ENCODE assay signal across 8 cellular contexts in the genomic region with DNA sequence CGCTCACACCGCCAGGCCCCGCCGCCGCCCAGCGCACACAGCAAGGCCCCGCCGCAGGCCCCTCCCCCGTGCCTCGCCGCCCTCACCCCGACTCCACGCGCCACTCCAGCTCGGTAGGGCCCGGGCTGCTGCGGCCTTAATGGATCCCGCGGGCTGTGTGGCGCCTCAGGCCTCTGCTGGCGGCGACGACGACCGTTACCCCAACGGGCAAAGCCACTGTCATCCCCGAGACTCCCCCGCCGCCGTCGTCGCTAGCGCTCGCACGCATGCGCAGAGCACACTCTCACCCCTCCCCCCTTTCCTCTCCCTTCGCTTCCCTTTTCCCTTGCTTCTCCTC. TPM values are rescaled to one million over a fixed set of nuclear protein-coding genes. Genes with fewer than 3 reads are reported as not detected.
A peak's percentile ranks its signal among the peaks of the same experiment; 100 is the strongest.
DNase-seq lines count a peak whose midpoint lies in the region; ATAC-seq, FAIRE-seq and TF ChIP-seq lines count a peak whose summit lies in the region.

A gene with protein sequence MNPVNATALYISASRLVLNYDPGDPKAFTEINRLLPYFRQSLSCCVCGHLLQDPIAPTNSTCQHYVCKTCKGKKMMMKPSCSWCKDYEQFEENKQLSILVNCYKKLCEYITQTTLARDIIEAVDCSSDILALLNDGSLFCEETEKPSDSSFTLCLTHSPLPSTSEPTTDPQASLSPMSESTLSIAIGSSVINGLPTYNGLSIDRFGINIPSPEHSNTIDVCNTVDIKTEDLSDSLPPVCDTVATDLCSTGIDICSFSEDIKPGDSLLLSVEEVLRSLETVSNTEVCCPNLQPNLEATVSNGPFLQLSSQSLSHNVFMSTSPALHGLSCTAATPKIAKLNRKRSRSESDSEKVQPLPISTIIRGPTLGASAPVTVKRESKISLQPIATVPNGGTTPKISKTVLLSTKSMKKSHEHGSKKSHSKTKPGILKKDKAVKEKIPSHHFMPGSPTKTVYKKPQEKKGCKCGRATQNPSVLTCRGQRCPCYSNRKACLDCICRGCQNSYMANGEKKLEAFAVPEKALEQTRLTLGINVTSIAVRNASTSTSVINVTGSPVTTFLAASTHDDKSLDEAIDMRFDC (minus strand): TSS at position 272 of the 337 bp plus-strand sequence. CDS start 1,222 bp downstream, outside the sequence.

- H3K27me3 ChIP-seq in GM23248 (replicated peaks; ENCODE audit: insufficient read depth) (no peaks in the 10 kb centered on the region), OCI-LY1 (ENCODE audit: insufficient read depth, low read length) (no peaks in the 10 kb centered on the region), H1 (replicated peaks in 1 of 4; ENCODE audit: control insufficient read depth in 3 of 4, extremely low read depth in 1 of 4, insufficient read depth in 3 of 4, low read length in 3 of 4) (no peaks in the 10 kb centered on the region), muscle layer of duodenum (ENCODE audit: low read depth, low read length) (no peaks in the 10 kb centered on the region)

- TF ChIP-seq POLR2A in H1 (IDR thresholded peaks at IDR 0.05; ENCODE audit: control extremely low read depth in 1 of 2, low read depth in 2 of 2, low read length in 2 of 2), result peak in 1 of 2 experiments; percentile 6; a peak in 2 of 3 replicates

- DNase-seq in GM23248 (no peak), H1 (ENCODE audit: low read depth in 1 of 2, low spot score in 2 of 2) (no peak), glomerular visceral epithelial cell (ENCODE audit: extremely low spot score) (no peak), NCI-H226 (no peak)

- POLR2A ChIA-PET in H1 (lab: Charles Lee; ENCODE audit: partially characterized antibody), result interaction anchor here (0.7 to 6.6 kb wide), 26 partner anchors 9 to 812 kb away, joined by 3 to 86 read pairs (median 4); a partner anchor contains a TSS

- H3K4me1 ChIP-seq in GM23248 (ENCODE audit: insufficient read depth), result peaks cover 29% of the 10 kb centered on the region
- H3K4me1 ChIP-seq in OCI-LY1 (ENCODE audit: insufficient read depth, low read length, severe bottlenecking), result peaks cover 35% of the 10 kb centered on the region
- peaks cover 0 to 4% (median 0%) of the 10 kb centered on the region in 4 experiments; a peak in 1 of 7 replicates for H3K4me1 ChIP-seq in H1 (replicated peaks in 1 of 4; ENCODE audit: control insufficient read depth in 3 of 4, insufficient read depth in 4 of 4, low read length in 3 of 4)
- H3K4me1 ChIP-seq in muscle layer of duodenum (ENCODE audit: control insufficient read depth in 1 of 2, insufficient read depth in 2 of 2, low read length in 2 of 2), result peaks cover 11 to 22% of the 10 kb centered on the region in 2 donors

- H3F3A ChIP-seq in GM23248 (ENCODE audit: insufficient read depth) (peaks cover 49% of the 10 kb centered on the region), OCI-LY1 (ENCODE audit: insufficient read depth, low read length) (no peaks in the 10 kb centered on the region)

- H2AK5ac ChIP-seq in H1 (ENCODE audit: low read depth, low read length), result no peak within 1 kb of the TSS

- H3K27ac ChIP-seq in GM23248 (peak within 1 kb of the TSS; percentile 98), OCI-LY1 (ENCODE audit: low read depth, low read length, poor library complexity, severe bottlenecking) (peak within 1 kb of the TSS; percentile 85), H1 (ENCODE audit: low read depth, low read length) (peak within 1 kb of the TSS; percentile 97), muscle layer of duodenum (ENCODE audit: low read length) (peak within 1 kb of the TSS; percentile 93)

- H2BK15ac ChIP-seq in H1 (ENCODE audit: low read length), result peak within 1 kb of the TSS; percentile 98; the same call in 1 of the 2 replicates

- peak within 1 kb of the TSS; percentile 99 for H2BK12ac ChIP-seq in H1 (ENCODE audit: low read depth, low read length)

- peaks cover 2% of the 10 kb centered on the region; the same call in 1 of the 2 replicates for H3K79me1 ChIP-seq in H1 (ENCODE audit: low read depth, low read length)

- H3K79me2 ChIP-seq in GM23248 (ENCODE audit: insufficient read depth) (peaks cover 46% of the 10 kb centered on the region), OCI-LY1 (ENCODE audit: insufficient read depth, low read length) (peaks cover 45% of the 10 kb centered on the region), H1 (ENCODE audit: control insufficient read depth in 1 of 2, insufficient read depth in 2 of 2, low read length in 2 of 2) (peaks cover 28 to 42% of the 10 kb centered on the region in 2 experiments)

- peak within 1 kb of the TSS; percentile 95 for H3K4me3 ChIP-seq in GM23248
- peak within 1 kb of the TSS; percentile 84 for H3K4me3 ChIP-seq in OCI-LY1 (ENCODE audit: low read depth, low read length, poor library complexity, severe bottlenecking)
- H3K4me3 ChIP-seq in H1 (ENCODE audit: extremely low read depth in 1 of 4, insufficient read depth in 2 of 4, low read depth in 3 of 4, low read length in 4 of 4), result peak within 1 kb of the TSS; percentile 93 to 98 (median 94)
- H3K4me3 ChIP-seq in muscle layer of duodenum (ENCODE audit: low read depth in 1 of 2, low read length in 2 of 2), result peak within 1 kb of the TSS; percentile 95 to 98

- peak within 1 kb of the TSS; percentile 99 for H2BK120ac ChIP-seq in H1 (replicated peaks; ENCODE audit: low read depth, low read length)

- TF ChIP-seq CTCF in OCI-LY1 (IDR thresholded peaks at IDR 0.05; ENCODE audit: low read length), result no peak
- TF ChIP-seq CTCF in H1 (IDR thresholded peaks at IDR 0.05; ENCODE audit: control extremely low read depth in 1 of 3, insufficient read depth in 1 of 3, low read depth in 1 of 3, low read length in 3 of 3), result no peak

- H2AFZ ChIP-seq in GM23248, result peak within 1 kb of the TSS; percentile 78
- H2AFZ ChIP-seq in OCI-LY1 (ENCODE audit: low read length), result peak within 1 kb of the TSS; percentile 31; the same call in 1 of the 2 replicates
- no peak within 1 kb of the TSS; the same call in 1 of the 2 replicates for H2AFZ ChIP-seq in H1 (ENCODE audit: low read length)

- H3K9me2 ChIP-seq in GM23248 (ENCODE audit: insufficient read depth) (no peaks in the 10 kb centered on the region), OCI-LY1 (ENCODE audit: low read depth, low read length) (no peaks in the 10 kb centered on the region)

- peak within 1 kb of the TSS; percentile 98 for H2BK5ac ChIP-seq in H1 (ENCODE audit: low read depth, low read length)

- H4K5ac ChIP-seq in H1 (ENCODE audit: insufficient read length, low read depth, low read length), result peak within 1 kb of the TSS; percentile 97

- H3K18ac ChIP-seq in H1 (ENCODE audit: extremely low read depth, low read length), result peak within 1 kb of the TSS; percentile 98

- no peak for FAIRE-seq in H1 (lab: Jason Lieb, UNC)

- H3K14ac ChIP-seq in H1 (ENCODE audit: insufficient read length), result peak within 1 kb of the TSS; percentile 81

- peak within 1 kb of the TSS; percentile 99 for H4K91ac ChIP-seq in H1 (replicated peaks; ENCODE audit: insufficient read length, low read length)

- peak within 1 kb of the TSS; percentile 94 for H3K9ac ChIP-seq in GM23248
- H3K9ac ChIP-seq in OCI-LY1 (ENCODE audit: low read length), result peak within 1 kb of the TSS; percentile 85
- peak within 1 kb of the TSS; percentile 87 to 98 (median 95) for H3K9ac ChIP-seq in H1 (replicated peaks in 1 of 4; ENCODE audit: extremely low read depth in 1 of 4, low read depth in 3 of 4, low read length in 3 of 4)

- H3K4ac ChIP-seq in H1 (replicated peaks; ENCODE audit: insufficient read length, low read depth, low read length), result peak within 1 kb of the TSS; percentile 99

- H3K4me2 ChIP-seq in GM23248 (ENCODE audit: unreplicated experiment) (peak within 1 kb of the TSS; percentile 95), OCI-LY1 (ENCODE audit: low read length) (peak within 1 kb of the TSS; percentile 90), H1 (ENCODE audit: insufficient read depth in 1 of 2, low read depth in 2 of 2, low read length in 2 of 2) (peak within 1 kb of the TSS; percentile 89 to 95)

- H4K8ac ChIP-seq in H1 (ENCODE audit: extremely low read depth, insufficient read depth, low read length), result peak within 1 kb of the TSS; percentile 98

- H2BK20ac ChIP-seq in H1 (ENCODE audit: low read length), result no peak within 1 kb of the TSS

- no peak within 1 kb of the TSS for H3K23ac ChIP-seq in H1 (ENCODE audit: insufficient read length)

- H3K36me3 ChIP-seq in GM23248 (ENCODE audit: low read depth), result no peaks in the 10 kb centered on the region; the same call in 1 of the 2 replicates
- H3K36me3 ChIP-seq in OCI-LY1 (ENCODE audit: insufficient read depth, low read length), result peaks cover 31% of the 10 kb centered on the region
- no peaks in the 10 kb centered on the region for H3K36me3 ChIP-seq in H1 (ENCODE audit: control insufficient read depth in 2 of 4, insufficient read depth in 4 of 4, low read length in 3 of 4)
- H3K36me3 ChIP-seq in muscle layer of duodenum (ENCODE audit: control insufficient read depth in 1 of 2, insufficient read depth in 2 of 2, low read length in 2 of 2), result peaks cover 0 to 20% of the 10 kb centered on the region in 2 donors

- no peak for ATAC-seq in GM19351 (IDR thresholded peaks at IDR 0.05; ENCODE audit: unreplicated experiment)
- ATAC-seq in GM21528 (IDR thresholded peaks at IDR 0.05; ENCODE audit: low FRiP score, unreplicated experiment), result no peak

- no peak for TF ChIP-seq EP300 in H1 (IDR thresholded peaks at IDR 0.05; ENCODE audit: borderline replicate concordance in 1 of 2, low read depth in 2 of 2, low read length in 2 of 2)

- peaks cover 10% of the 10 kb centered on the region; the same call in 1 of the 2 replicates for H3K23me2 ChIP-seq in H1 (ENCODE audit: low read depth, low read length)

- 0% methylated on average over 37 of the region's 37 CpGs; no CpG with 5 or more reads in 1 of the 2 experiments for WGBS in GM23248 (ENCODE audit: low coverage in 1 of 2, low lambda C conversion rate in 2 of 2, missing lambda C conversion rate in 2 of 2), 2 experiments
- 0% methylated on average over 27 of the region's 37 CpGs; no CpG with 5 or more reads in 1 of the 2 experiments for WGBS in H1 (ENCODE audit: extremely low coverage in 1 of 2, insufficient coverage in 1 of 2, insufficient read length in 1 of 2, insufficient replicate concordance in 2 of 2, low coverage in 1 of 2, low lambda C conversion rate in 2 of 2, missing lambda C conversion rate in 1 of 2), 2 experiments

- in situ Hi-C loops in GM23248 (cut with MboI), result no loop called here

- H3K9me3 ChIP-seq in GM23248 (ENCODE audit: low read depth), result no peaks in the 10 kb centered on the region
- peaks cover 4% of the 10 kb centered on the region; the same call in 1 of the 2 replicates for H3K9me3 ChIP-seq in OCI-LY1 (ENCODE audit: low read length)
- H3K9me3 ChIP-seq in H1 (ENCODE audit: insufficient read depth in 2 of 2, low read depth in 1 of 2, low read length in 1 of 2), result no peaks in the 10 kb centered on the region; a peak in 1 of 4 replicates
- H3K9me3 ChIP-seq in muscle layer of duodenum (ENCODE audit: control insufficient read depth in 1 of 2, low read length in 2 of 2), result no peaks in the 10 kb centered on the region

- peaks cover 36% of the 10 kb centered on the region for H4K20me1 ChIP-seq in GM23248 (ENCODE audit: insufficient read depth)
- H4K20me1 ChIP-seq in OCI-LY1 (ENCODE audit: insufficient read depth, low read length), result 0 out of 2 replicates have a peak, but pooled peaks cover 4% of the 10 kb centered on the region
- H4K20me1 ChIP-seq in H1 (replicated peaks in 1 of 2; ENCODE audit: control insufficient read depth in 1 of 2, insufficient read depth in 2 of 2, low read length in 2 of 2), result peaks cover 20 to 26% of the 10 kb centered on the region in 2 experiments

- H3K56ac ChIP-seq in H1 (replicated peaks; ENCODE audit: insufficient read length, low read depth, low read length), result peak within 1 kb of the TSS; percentile 99

- CTCF ChIA-PET in H1 (lab: Charles Lee; ENCODE audit: partially characterized antibody), result no interaction called here

- no peak for TF ChIP-seq RAD21 in H1 (IDR thresholded peaks at IDR 0.05 in 1 of 2, conservative IDR thresholded peaks at IDR 0.05 in 1 of 2; ENCODE audit: low read depth in 2 of 2, low read length in 2 of 2)

RNA-seq across cellular contexts. Expression of the gene that starts here (rescaled TPM):
- total RNA-seq in GM23248 (2014; rRNA removed; shearing (Covaris generic)), result 11.1 and 15.2 TPM in 2 replicates
- polyA plus RNA-seq in GM23248 (2016; fragmentation: Nextera tagmentation; extraction: Ambion mirVana) (3.3 and 3.5 TPM in 2 replicates), H1 (2011; rRNA removed) (8.8 and 9.1 TPM in 2 replicates)
- total RNA-seq in H1 (2021; fragmentation: NEBNext Ultra II Directional; extraction: Animal tissue kit (Norgen Biotek cat#: 25700)), result 40.6 and 41.8 TPM in 2 replicates
- polyA plus RNA-seq in H1 (2011; cell fraction: cytosol; rRNA removed), result 10.8 TPM
- 6.3 TPM for polyA plus RNA-seq in H1 (2011; cell fraction: nucleus; rRNA removed)
- polyA plus RNA-seq in H1 (2012, experiment 1 of 2), result 11.7 to 34.4 TPM (median 17.6 TPM) in 4 replicates
- 2.2 TPM for polyA plus RNA-seq in H1 (2012, experiment 2 of 2)
- 17.7 TPM for polyA plus RNA-seq in H1 (2013, experiment 1 of 2)
- polyA plus RNA-seq in H1 (2013, experiment 2 of 2), result 17.7 TPM
- polyA minus RNA-seq in H1 (2011; rRNA and poly(A)+ RNA removed), result 19.0 and 32.2 TPM in 2 replicates
- 20.9 TPM for polyA minus RNA-seq in H1 (2011; cell fraction: cytosol; rRNA and poly(A)+ RNA removed)
- 16.8 TPM for polyA minus RNA-seq in H1 (2011; cell fraction: nucleus; rRNA and poly(A)+ RNA removed)
